9 cellular contexts compared by ENCODE assay signal in the genomic region with DNA sequence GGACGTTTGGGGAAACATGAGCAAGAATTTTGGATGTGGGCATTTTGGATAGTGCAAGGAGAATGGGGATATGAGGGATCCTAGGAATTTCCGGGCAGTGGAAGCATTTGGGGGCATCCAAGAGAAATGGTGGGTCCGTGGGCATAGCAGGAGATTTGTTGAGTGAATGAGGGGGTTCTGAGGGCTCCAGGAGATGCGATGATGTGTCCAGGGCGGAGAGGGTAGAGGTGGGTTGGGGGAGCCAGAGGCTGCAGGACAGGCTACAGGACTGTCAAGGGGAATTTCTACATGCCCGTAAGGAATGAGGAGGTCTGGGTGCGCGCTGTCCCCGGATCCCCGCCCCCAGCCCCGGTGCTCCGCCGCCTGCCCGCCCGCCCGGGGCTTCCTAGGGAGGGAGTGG. TPM values are rescaled to one million over a fixed set of nuclear protein-coding genes. Genes with fewer than 3 reads are reported as not detected.
A peak's percentile ranks its signal among the peaks of the same experiment; 100 is the strongest.
DNase-seq lines count a peak whose midpoint lies in the region; ATAC-seq and TF ChIP-seq lines count a peak whose summit lies in the region.
"Had no signal": no experiment of that assay in that cellular context is flagged by ENCODE, and none has a peak within 500 bp of the region (broad histone marks: within the 10 kb centered on the region; RNA-seq: fewer than 3 reads in every experiment).

No MANE protein-coding gene starts in this region.

- intact Hi-C loops in left ventricle myocardium inferior (cut with micrococcal nuclease) (no loop called here), Right ventricle myocardium superior (cut with DNase I) (loop anchor here (5.0 to 10.0 kb wide), 3 partner anchors 175 to 385 kb away; no protein-coding TSS in a partner anchor)

- peaks cover 5% of the 10 kb centered on the region for H3K27me3 Mint-ChIP-seq in T-helper 17 cell

- H3K4me3 ChIP-seq in left ventricle myocardium inferior (peak overlapping the region; percentile 96), hepatocyte (peak overlapping the region; percentile 71), smooth muscle cell (peak overlapping the region; percentile 55)

- no peaks in the 10 kb centered on the region for H3F3A ChIP-seq in smooth muscle cell (ENCODE audit: low read depth)

- H3K4me1 Mint-ChIP-seq in T-helper 17 cell = peaks cover 15% of the 10 kb centered on the region

- H3K4me1 ChIP-seq in left ventricle myocardium inferior (peaks cover 60% of the 10 kb centered on the region), hepatocyte (ENCODE audit: insufficient read depth) (peaks cover 18% of the 10 kb centered on the region), smooth muscle cell (ENCODE audit: low read depth) (peaks cover 14% of the 10 kb centered on the region), foreskin keratinocyte (peaks cover 3% of the 10 kb centered on the region)

- peak overlapping the region; percentile 61 for H3K27ac Mint-ChIP-seq in T-helper 17 cell

- H3K36me3 ChIP-seq in left ventricle myocardium inferior (peaks cover 39% of the 10 kb centered on the region), hepatocyte (replicated peaks; ENCODE audit: insufficient read depth, low read depth) (no peaks in the 10 kb centered on the region), smooth muscle cell (ENCODE audit: low read depth) (peaks cover 4% of the 10 kb centered on the region)

- DNase-seq in left ventricle myocardium inferior (no peak), Right ventricle myocardium superior (no peak), T-helper 17 cell (no peak), hepatocyte (ENCODE audit: low spot score) (no peak), smooth muscle cell (lab: John Stamatoyannopoulos, UW; ENCODE audit: unreplicated experiment) (no peak), NCI-H1105 (lab: John Stamatoyannopoulos, UW) (no peak), foreskin keratinocyte (no peak)

- 5% methylated on average over 7 of the region's 16 CpGs for WGBS in hepatocyte (ENCODE audit: low lambda C conversion rate, missing lambda C conversion rate)
- WGBS in smooth muscle cell (ENCODE audit: low lambda C conversion rate) = 8% methylated on average over 6 of the region's 16 CpGs

- no peaks in the 10 kb centered on the region for H3K27me3 ChIP-seq in left ventricle myocardium inferior (ENCODE audit: low read depth)
- no peaks in the 10 kb centered on the region for H3K27me3 ChIP-seq in hepatocyte
- no peaks in the 10 kb centered on the region for H3K27me3 ChIP-seq in smooth muscle cell (ENCODE audit: low read depth)
- H3K27me3 ChIP-seq in foreskin keratinocyte = no peaks in the 10 kb centered on the region

- H2AFZ ChIP-seq in hepatocyte = peak overlapping the region; percentile 68
- no peak overlapping the region for H2AFZ ChIP-seq in smooth muscle cell (ENCODE audit: low read depth)

- ATAC-seq in Right ventricle myocardium superior (ENCODE audit: poor library complexity) (no peak), T-helper 17 cell (no peak), GM21619 (IDR thresholded peaks at IDR 0.05; ENCODE audit: unreplicated experiment) (no peak), foreskin keratinocyte (no peak)

- H3K79me2 ChIP-seq in hepatocyte (peaks cover 11% of the 10 kb centered on the region), smooth muscle cell (ENCODE audit: low read depth) (no peaks in the 10 kb centered on the region)

- H3K9ac ChIP-seq in smooth muscle cell (ENCODE audit: low read depth) = peak overlapping the region; percentile 24

- H3K9me3 ChIP-seq in left ventricle myocardium inferior (replicated peaks) (no peaks in the 10 kb centered on the region), T-helper 17 cell (ENCODE audit: control insufficient read depth, low read length, poor library complexity, severe bottlenecking) (no peaks in the 10 kb centered on the region), hepatocyte (ENCODE audit: low read depth) (no peaks in the 10 kb centered on the region), smooth muscle cell (replicated peaks; ENCODE audit: low read depth) (no peaks in the 10 kb centered on the region)

- H3K9me2 ChIP-seq in hepatocyte (replicated peaks; ENCODE audit: insufficient read depth) = no peaks in the 10 kb centered on the region

- H4K20me1 ChIP-seq in hepatocyte (ENCODE audit: insufficient read depth, poor library complexity, severe bottlenecking) (no peaks in the 10 kb centered on the region), smooth muscle cell (ENCODE audit: low read depth) (no peaks in the 10 kb centered on the region)

- peak overlapping the region; percentile 96 for H3K4me2 ChIP-seq in hepatocyte
- peak overlapping the region; percentile 95 for H3K4me2 ChIP-seq in smooth muscle cell

- H3K27ac ChIP-seq in left ventricle myocardium inferior (replicated peaks) (peak overlapping the region; percentile 98), hepatocyte (no peak overlapping the region), smooth muscle cell (ENCODE audit: low read depth) (no peak overlapping the region), foreskin keratinocyte (no peak overlapping the region)

- H3K4me3 Mint-ChIP-seq in T-helper 17 cell = peak overlapping the region; percentile 91

- no peaks in the 10 kb centered on the region for H3K36me3 Mint-ChIP-seq in T-helper 17 cell (ENCODE audit: low read depth)

- no peak for TF ChIP-seq CTCF in left ventricle myocardium inferior (IDR thresholded peaks at IDR 0.05; ENCODE audit: borderline replicate concordance)
- TF ChIP-seq CTCF in hepatocyte (IDR thresholded peaks at IDR 0.05; ENCODE audit: poor library complexity) = no peak
- no peak for TF ChIP-seq CTCF in smooth muscle cell (IDR thresholded peaks at IDR 0.05; ENCODE audit: borderline replicate concordance, insufficient read depth, poor library complexity, severe bottlenecking)
- no peak for TF ChIP-seq CTCF in foreskin keratinocyte (conservative IDR thresholded peaks at IDR 0.05)

RNA-seq across cellular contexts. Expression of gene FRS3, which starts 0.4 kb away (rescaled TPM):
- total RNA-seq in left ventricle myocardium inferior (5.3 TPM), Right ventricle myocardium superior (4.8 TPM), T-helper 17 cell (1 to 10 TPM; 5.2 to 6.9 TPM), hepatocyte (0.84 and 1.4 TPM in 2 replicates), smooth muscle cell (3.1 and 5.6 TPM in 2 replicates), foreskin keratinocyte (2.2 and 2.6 TPM in 2 replicates)
- polyA plus RNA-seq in hepatocyte (4.0 and 8.4 TPM in 2 replicates), smooth muscle cell (4.8 and 6.4 TPM in 2 replicates), foreskin keratinocyte (2.7 and 2.8 TPM in 2 replicates)

RNA-seq across cellular contexts. Expression of gene PRICKLE4, which starts 1.2 kb away (rescaled TPM):
- total RNA-seq in left ventricle myocardium inferior (0.88 TPM), Right ventricle myocardium superior (4.0 TPM), T-helper 17 cell (not detected), hepatocyte (1.2 and 4.0 TPM in 2 replicates), smooth muscle cell (2.0 TPM in 1 of 2 replicates, not detected in the other), foreskin keratinocyte (0.42 and 0.61 TPM in 2 replicates)
- polyA plus RNA-seq in hepatocyte (0.80 and 1.3 TPM in 2 replicates), smooth muscle cell (1.1 TPM in 1 of 2 replicates, not detected in the other), foreskin keratinocyte (0.18 and 0.55 TPM in 2 replicates)

RNA-seq across cellular contexts. Expression of gene TOMM6, which starts 8.2 kb away (rescaled TPM):
- total RNA-seq in left ventricle myocardium inferior (177 TPM), Right ventricle myocardium superior (218 TPM), T-helper 17 cell (100 to 1,000 TPM in 1 of 2 donors, 10 to 100 TPM in 1; 99.1 to 111 TPM), hepatocyte (127 and 197 TPM in 2 replicates), smooth muscle cell (194 and 253 TPM in 2 replicates), foreskin keratinocyte (223 and 285 TPM in 2 replicates)
- polyA plus RNA-seq in hepatocyte (211 and 240 TPM in 2 replicates), smooth muscle cell (233 and 235 TPM in 2 replicates), foreskin keratinocyte (453 and 519 TPM in 2 replicates)

RNA-seq across cellular contexts. Expression of gene PGC, which starts 32.1 kb away (rescaled TPM):
- total RNA-seq in left ventricle myocardium inferior (not detected), Right ventricle myocardium superior (not detected), T-helper 17 cell (not detected), hepatocyte (114 and 128 TPM in 2 replicates), smooth muscle cell (not detected in 2 replicates), foreskin keratinocyte (not detected in 2 replicates)
- polyA plus RNA-seq in hepatocyte (67.4 and 109 TPM in 2 replicates), smooth muscle cell (not detected in 2 replicates), foreskin keratinocyte (not detected in 2 replicates)
- total RNA-seq: dermis microvascular lymphatic vessel endothelial cell had no signal

RNA-seq across cellular contexts. Expression of gene TFEB, which starts 43.9 kb away (rescaled TPM):
- total RNA-seq in left ventricle myocardium inferior = 39.9 TPM
- 40.7 TPM for total RNA-seq in Right ventricle myocardium superior
- total RNA-seq in T-helper 17 cell = 10 to 100 TPM; 17.6 to 18.9 TPM
- 10.1 and 14.2 TPM in 2 replicates for total RNA-seq in hepatocyte
- polyA plus RNA-seq in hepatocyte = 23.7 and 32.7 TPM in 2 replicates
- total RNA-seq in smooth muscle cell = 3.3 and 15.7 TPM in 2 replicates
- polyA plus RNA-seq in smooth muscle cell = 15.3 and 18.2 TPM in 2 replicates
- 3.1 and 3.6 TPM in 2 replicates for total RNA-seq in foreskin keratinocyte
- polyA plus RNA-seq in foreskin keratinocyte = 4.3 and 5.3 TPM in 2 replicates
